Comparison of ENCODE assay signal across 11 cellular contexts in genomic region chr4:80500593-80500992, GRCh38.
A peak's percentile ranks its signal among the peaks of the same experiment; 100 is the strongest.
DNase-seq lines count a peak whose midpoint lies in the region; ATAC-seq and FAIRE-seq lines count a peak whose summit lies in the region.
"Had no signal": no experiment of that assay in that cellular context is flagged by ENCODE, and none has a peak within 500 bp of the region (broad histone marks: within the 10 kb centered on the region; RNA-seq: fewer than 3 reads in every experiment).

No MANE protein-coding gene starts in this region.

- peak in 1 of 2 donors; percentile 47 for ATAC-seq in activated T-cell treated with anti-CD3 and anti-CD28 coated beads, Interleukin-2, amount 50 U/mL, for 72 hours (replicated peaks in 1 of 2)
- peak; percentile 79 for ATAC-seq in activated naive CD8-positive, alpha-beta T cell treated with anti-CD3 and anti-CD28 coated beads, Interleukin-2, amount 50 U/mL, for 24 hours
- peak; percentile 57 to 65 for ATAC-seq in stimulated activated naive B cell treated with anti-CD40 and anti-IgM and Interleukin-4, amounts not matched to agents 10 μg/mL and 1 μg/mL and 100 μg/mL, for 72 hours (replicated peaks)

- H3K4me3 Mint-ChIP-seq in activated T-cell treated with anti-CD3 and anti-CD28 coated beads, Interleukin-2, amount 50 U/mL, for 72 hours, result peak overlapping the region in 1 of 2 donors; percentile 31
- H3K4me3 Mint-ChIP-seq in activated naive CD8-positive, alpha-beta T cell treated with anti-CD3 and anti-CD28 coated beads, Interleukin-2, amount 50 U/mL, for 24 hours, result no peak overlapping the region
- no peak overlapping the region for H3K4me3 Mint-ChIP-seq in stimulated activated naive B cell treated with anti-CD40 and anti-IgM and Interleukin-4, amounts not matched to agents 10 μg/mL and 1 μg/mL and 100 μg/mL, for 72 hours
- H3K4me3 Mint-ChIP-seq: IgD-negative memory B cell had no signal

- peaks cover 10% of the 10 kb centered on the region for H3K4me1 Mint-ChIP-seq in activated T-cell treated with anti-CD3 and anti-CD28 coated beads, Interleukin-2, amount 50 U/mL, for 72 hours (ENCODE audit: low read depth)
- H3K4me1 Mint-ChIP-seq in activated naive CD8-positive, alpha-beta T cell treated with anti-CD3 and anti-CD28 coated beads, Interleukin-2, amount 50 U/mL, for 24 hours, result peaks cover 30% of the 10 kb centered on the region
- peaks cover 2 to 11% of the 10 kb centered on the region in 2 donors for H3K4me1 Mint-ChIP-seq in stimulated activated naive B cell treated with anti-CD40 and anti-IgM and Interleukin-4, amounts not matched to agents 10 μg/mL and 1 μg/mL and 100 μg/mL, for 72 hours

- H3K27me3 Mint-ChIP-seq in activated T-cell treated with anti-CD3 and anti-CD28 coated beads, Interleukin-2, amount 50 U/mL, for 72 hours (ENCODE audit: low read depth), result no peaks in the 10 kb centered on the region
- H3K27me3 Mint-ChIP-seq in activated naive CD8-positive, alpha-beta T cell treated with anti-CD3 and anti-CD28 coated beads, Interleukin-2, amount 50 U/mL, for 24 hours, result no peaks in the 10 kb centered on the region
- no peaks in the 10 kb centered on the region for H3K27me3 Mint-ChIP-seq in stimulated activated naive B cell treated with anti-CD40 and anti-IgM and Interleukin-4, amounts not matched to agents 10 μg/mL and 1 μg/mL and 100 μg/mL, for 72 hours
- H3K27me3 Mint-ChIP-seq: IgD-negative memory B cell had no signal

- H3K27ac Mint-ChIP-seq in activated T-cell treated with anti-CD3 and anti-CD28 coated beads, Interleukin-2, amount 50 U/mL, for 72 hours, result peak overlapping the region; percentile 85
- peak overlapping the region; percentile 24 for H3K27ac Mint-ChIP-seq in activated naive CD8-positive, alpha-beta T cell treated with anti-CD3 and anti-CD28 coated beads, Interleukin-2, amount 50 U/mL, for 24 hours
- H3K27ac Mint-ChIP-seq in stimulated activated naive B cell treated with anti-CD40 and anti-IgM and Interleukin-4, amounts not matched to agents 10 μg/mL and 1 μg/mL and 100 μg/mL, for 72 hours, result no peak overlapping the region
- H3K27ac Mint-ChIP-seq: IgD-negative memory B cell had no signal

- in situ Hi-C loops in KBM-7 (cut with MboI; ENCODE audit: low pct_unique_long_range_greater_than_20kb, low sequenced_read_pairs), result no loop called here

- peaks cover 7 to 9% of the 10 kb centered on the region in 2 donors for H3K36me3 Mint-ChIP-seq in activated T-cell treated with anti-CD3 and anti-CD28 coated beads, Interleukin-2, amount 50 U/mL, for 72 hours (ENCODE audit: insufficient read depth in 2 of 2)
- peaks cover 7% of the 10 kb centered on the region for H3K36me3 Mint-ChIP-seq in activated naive CD8-positive, alpha-beta T cell treated with anti-CD3 and anti-CD28 coated beads, Interleukin-2, amount 50 U/mL, for 24 hours (ENCODE audit: low read depth)
- H3K36me3 Mint-ChIP-seq in stimulated activated naive B cell treated with anti-CD40 and anti-IgM and Interleukin-4, amounts not matched to agents 10 μg/mL and 1 μg/mL and 100 μg/mL, for 72 hours, result peaks cover 0 to 2% of the 10 kb centered on the region in 2 donors
- H3K36me3 Mint-ChIP-seq: IgD-negative memory B cell had no signal

- no peak for DNase-seq in activated T-cell treated with anti-CD3 and anti-CD28 coated beads, Interleukin-2, amount 50 U/mL, for 72 hours
- DNase-seq in activated T-cell treated with anti-CD3 and anti-CD28 coated beads, Interleukin-2, amount 50 U/mL, for 48 hours, result no peak
- DNase-seq in KBM-7 (peak; percentile 39), iPS-NIHi11 (ENCODE audit: low spot score) (no peak), urothelium cell line (ENCODE audit: low spot score) (no peak), OCI-M1 (lab: John Stamatoyannopoulos, UW) (no peak)
- no peak for DNase-seq in activated naive CD8-positive, alpha-beta T cell treated with anti-CD3 and anti-CD28 coated beads, Interleukin-2, amount 50 U/mL, for 24 hours
- DNase-seq in stimulated activated naive B cell treated with anti-CD40 and anti-IgM and Interleukin-4, amounts not matched to agents 10 μg/mL and 1 μg/mL and 100 μg/mL, for 72 hours, result no peak
- DNase-seq: adrenal gland, NCI-H2227 treated with DMSO at 0.1 percent for 48 hours had no signal

- no peak for FAIRE-seq in urothelium cell line (lab: Jason Lieb, UNC)

- H3K9me3 Mint-ChIP-seq in activated T-cell treated with anti-CD3 and anti-CD28 coated beads, Interleukin-2, amount 50 U/mL, for 72 hours, result peaks cover 13 to 14% of the 10 kb centered on the region in 2 donors
- peaks cover 22% of the 10 kb centered on the region for H3K9me3 Mint-ChIP-seq in activated naive CD8-positive, alpha-beta T cell treated with anti-CD3 and anti-CD28 coated beads, Interleukin-2, amount 50 U/mL, for 24 hours
- peaks cover 0 to 11% of the 10 kb centered on the region in 2 donors for H3K9me3 Mint-ChIP-seq in stimulated activated naive B cell treated with anti-CD40 and anti-IgM and Interleukin-4, amounts not matched to agents 10 μg/mL and 1 μg/mL and 100 μg/mL, for 72 hours
